Comparison of ENCODE assay signal across 12 cellular contexts in the genomic region with DNA sequence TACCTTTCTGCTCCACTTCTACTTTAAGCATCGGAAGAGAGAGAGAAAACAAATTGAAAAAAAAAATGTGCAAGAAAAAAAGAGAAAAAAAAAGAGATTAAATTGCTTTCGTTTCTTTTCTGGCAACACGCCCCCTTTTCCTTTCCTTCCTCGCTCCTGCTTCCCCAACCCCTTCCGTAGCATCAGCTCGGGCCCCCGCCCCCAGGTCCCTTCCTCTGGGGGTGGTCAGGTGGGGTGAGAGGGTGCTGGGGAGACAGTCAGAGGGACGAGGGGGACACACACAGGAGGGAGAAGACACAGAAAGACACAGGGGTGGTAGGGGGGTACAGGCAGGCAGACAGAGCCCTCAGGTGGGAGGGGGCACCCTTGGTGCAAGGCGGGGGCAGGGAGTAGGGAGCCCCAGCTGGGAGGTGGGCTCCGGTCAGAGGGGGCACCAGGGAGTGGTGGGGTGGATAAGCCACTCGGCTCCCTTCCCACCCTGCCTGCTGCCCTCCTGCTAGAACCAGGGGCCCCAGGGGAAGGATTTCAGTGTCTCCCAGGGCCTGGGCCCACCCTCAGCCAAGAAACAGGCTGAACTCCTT. TPM values are rescaled to one million over a fixed set of nuclear protein-coding genes. Genes with fewer than 3 reads are reported as not detected.
DNase-seq lines count a peak whose midpoint lies in the region; ATAC-seq and TF ChIP-seq lines count a peak whose summit lies in the region.
"Had no signal": no experiment of that assay in that cellular context is flagged by ENCODE, and none has a peak within 500 bp of the region (broad histone marks: within the 10 kb centered on the region; RNA-seq: fewer than 3 reads in every experiment).

No MANE protein-coding gene starts in this region.

- in situ Hi-C loops in transverse colon (cut with MboI; ENCODE audit: low pct_ligation_motif_present in 1 of 4, low pct_unique_long_range_greater_than_20kb in 1 of 4, low sequenced_read_pairs in 3 of 4), result no loop called here

- TF ChIP-seq POLR2A in vagina (IDR thresholded peaks at IDR 0.05) (no peak), thyroid gland (IDR thresholded peaks at IDR 0.05) (no peak), transverse colon (IDR thresholded peaks at IDR 0.05) (no peak), ovary (IDR thresholded peaks at IDR 0.05) (no peak)

- H3K36me3 Mint-ChIP-seq in activated naive CD8-positive, alpha-beta T cell treated with anti-CD3 and anti-CD28 coated beads for 36 hours, result peaks cover 11% of the 10 kb centered on the region

- 63 to 72% methylated on average over 10 to 11 of the region's 11 CpGs for WGBS in thyroid gland, 2 donors
- 20 to 54% methylated on average over 1 to 11 of the region's 11 CpGs for WGBS in transverse colon (ENCODE audit: low coverage in 1 of 2), 2 donors
- 27 to 33% (median 30%) methylated on average over 11 of the region's 11 CpGs for WGBS in ovary, 3 donors

- H3K4me3 ChIP-seq in mucosa of descending colon (no peak overlapping the region), vagina (no peak overlapping the region), thyroid gland (replicated peaks in 1 of 3) (no peak overlapping the region), transverse colon (no peak overlapping the region), ovary (no peak overlapping the region)
- H3K4me3 ChIP-seq: GM23248, PC-9 had no signal

- peaks cover 13% of the 10 kb centered on the region for H3K4me1 Mint-ChIP-seq in activated naive CD8-positive, alpha-beta T cell treated with anti-CD3 and anti-CD28 coated beads for 36 hours

- H3K27ac ChIP-seq in vagina (peak overlapping the region; percentile 33), thyroid gland (no peak overlapping the region), transverse colon (no peak overlapping the region), ovary (no peak overlapping the region)
- H3K27ac ChIP-seq: GM23248, HL-60, PC-9 had no signal

- TF ChIP-seq CTCF in mucosa of descending colon (IDR thresholded peaks at IDR 0.05), result no peak
- no peak for TF ChIP-seq CTCF in vagina (IDR thresholded peaks at IDR 0.05)
- no peak for TF ChIP-seq CTCF in thyroid gland (IDR thresholded peaks at IDR 0.05)
- TF ChIP-seq CTCF in transverse colon (IDR thresholded peaks at IDR 0.05), result no peak
- no peak for TF ChIP-seq CTCF in ovary (IDR thresholded peaks at IDR 0.05)

- intact Hi-C loops in Right ventricle myocardium inferior (cut with DNase I) (no loop called here), Right ventricle myocardium superior (cut with DNase I) (no loop called here), mucosa of descending colon (cut with DNase I, micrococcal nuclease) (no loop called here), vagina (cut with DNase I) (no loop called here), thyroid gland (cut with DNase I) (no loop called here), transverse colon (cut with DNase I; ENCODE audit: low total_unique reads) (no loop called here), ovary (cut with DNase I) (no loop called here)

- no peaks in the 10 kb centered on the region for H3K36me3 ChIP-seq in mucosa of descending colon (ENCODE audit: low read depth)
- peaks cover 0 to 14% of the 10 kb centered on the region in 2 donors for H3K36me3 ChIP-seq in vagina
- H3K36me3 ChIP-seq in thyroid gland, result peaks cover 21 to 33% of the 10 kb centered on the region in 2 donors
- H3K36me3 ChIP-seq in transverse colon, result peaks cover 0 to 6% (median 0%) of the 10 kb centered on the region in 4 donors
- H3K36me3 ChIP-seq in ovary, result no peaks in the 10 kb centered on the region

- ATAC-seq in Right ventricle myocardium inferior, result peak; percentile 29
- ATAC-seq in Right ventricle myocardium superior (ENCODE audit: poor library complexity), result no peak
- ATAC-seq in mucosa of descending colon, result peak; percentile 10

- H3K27me3 ChIP-seq in vagina (no peaks in the 10 kb centered on the region), thyroid gland (no peaks in the 10 kb centered on the region), transverse colon (no peaks in the 10 kb centered on the region), ovary (no peaks in the 10 kb centered on the region)

- no peaks in the 10 kb centered on the region for H3K9me3 ChIP-seq in mucosa of descending colon
- no peaks in the 10 kb centered on the region for H3K9me3 ChIP-seq in vagina
- no peaks in the 10 kb centered on the region for H3K9me3 ChIP-seq in thyroid gland
- H3K9me3 ChIP-seq in transverse colon, result no peaks in the 10 kb centered on the region
- H3K9me3 ChIP-seq in ovary, result no peaks in the 10 kb centered on the region

- peak overlapping the region; percentile 75 for H3K4me3 Mint-ChIP-seq in activated naive CD8-positive, alpha-beta T cell treated with anti-CD3 and anti-CD28 coated beads for 36 hours

- no peaks in the 10 kb centered on the region for H3K9me3 Mint-ChIP-seq in activated naive CD8-positive, alpha-beta T cell treated with anti-CD3 and anti-CD28 coated beads for 36 hours

- no peak for TF ChIP-seq EP300 in transverse colon (IDR thresholded peaks at IDR 0.05; ENCODE audit: low read depth)
- TF ChIP-seq EP300 in ovary (IDR thresholded peaks at IDR 0.05), result no peak

- H3K27ac Mint-ChIP-seq in activated naive CD8-positive, alpha-beta T cell treated with anti-CD3 and anti-CD28 coated beads for 36 hours, result peak overlapping the region; percentile 79

- no peak for DNase-seq in Right ventricle myocardium inferior (ENCODE audit: missing footprints)
- DNase-seq in Right ventricle myocardium superior, result no peak
- DNase-seq in activated naive CD8-positive, alpha-beta T cell treated with anti-CD3 and anti-CD28 coated beads for 36 hours, result no peak
- DNase-seq in mucosa of descending colon, result no peak
- DNase-seq in vagina (ENCODE audit: extremely low spot score in 2 of 2), result no peak
- no peak for DNase-seq in thyroid gland
- no peak for DNase-seq in transverse colon
- DNase-seq in ovary, result no peak
- DNase-seq: GM23248, occipital lobe, PC-9 had no signal

- H3K27me3 Mint-ChIP-seq in activated naive CD8-positive, alpha-beta T cell treated with anti-CD3 and anti-CD28 coated beads for 36 hours, result no peaks in the 10 kb centered on the region

- H3K4me1 ChIP-seq in mucosa of descending colon (ENCODE audit: low read depth) (no peaks in the 10 kb centered on the region), vagina (peaks cover 19% of the 10 kb centered on the region), thyroid gland (no peaks in the 10 kb centered on the region), transverse colon (peaks cover 0 to 20% (median 0%) of the 10 kb centered on the region in 4 donors), ovary (ENCODE audit: insufficient read depth) (peaks cover 3% of the 10 kb centered on the region)

RNA-seq across cellular contexts. Expression of a gene that starts 30.7 kb away (rescaled TPM):
- total RNA-seq in Right ventricle myocardium inferior, result 2.0 TPM
- 1.00 TPM for total RNA-seq in Right ventricle myocardium superior
- 10 to 100 TPM; 77.5 to 78.5 TPM for total RNA-seq in activated naive CD8-positive, alpha-beta T cell treated with anti-CD3 and anti-CD28 coated beads for 36 hours
- total RNA-seq in mucosa of descending colon, result 10 to 100 TPM in 1 of 3 donors, 1 to 10 TPM in 2; 2.4 to 21.7 (median 5.5) TPM
- total RNA-seq in vagina, result 1.7 TPM
- total RNA-seq in thyroid gland, result 1 to 10 TPM in 2 of 4 donors, under 1 TPM in 2; 0.54 to 2.6 (median 0.95) TPM
- total RNA-seq in transverse colon, result 1 to 10 TPM in 3 of 4 donors, not detected in 1; 1.9 to 4.5 (median 4.4) TPM
- 1 to 10 TPM in 4 of 7 donors, under 1 TPM in 3; 0.12 to 4.9 (median 1.0) TPM for total RNA-seq in ovary
- 1 to 10 TPM in 1 of 2 donors, under 1 TPM in 1; 0.99 to 1.6 TPM for polyA plus RNA-seq in ovary

RNA-seq across cellular contexts. Expression of a gene that starts 38.9 kb away (rescaled TPM):
- total RNA-seq in Right ventricle myocardium inferior (27.0 TPM), Right ventricle myocardium superior (20.0 TPM), mucosa of descending colon (10 to 100 TPM; 29.2 to 54.6 (median 35.8) TPM), vagina (23.3 TPM), thyroid gland (10 to 100 TPM; 18.5 to 56.3 (median 46.2) TPM), transverse colon (10 to 100 TPM; 45.9 to 55.4 (median 48.7) TPM), ovary (10 to 100 TPM in 5 of 7 donors, 1 to 10 TPM in 2; 4.1 to 36.8 (median 22.5) TPM)
- total RNA-seq in activated naive CD8-positive, alpha-beta T cell treated with anti-CD3 and anti-CD28 coated beads for 36 hours, result 1 to 10 TPM; 8.5 to 9.5 TPM
- 1 to 10 TPM; 2.1 to 6.7 TPM for polyA plus RNA-seq in ovary

RNA-seq across cellular contexts. Expression of a gene that starts 49.5 kb away (rescaled TPM):
- total RNA-seq in Right ventricle myocardium inferior (494 TPM), Right ventricle myocardium superior (460 TPM), mucosa of descending colon (100 to 1,000 TPM in 1 of 3 donors, 10 to 100 TPM in 2; 75.4 to 100 (median 89.1) TPM), vagina (28.0 TPM), thyroid gland (10 to 100 TPM; 33.2 to 69.4 (median 55.5) TPM), transverse colon (10 to 100 TPM; 16.7 to 74.8 (median 39.5) TPM), ovary (100 to 1,000 TPM in 5 of 7 donors, 10 to 100 TPM in 2; 33.3 to 280 (median 201) TPM)
- 10 to 100 TPM; 54.3 to 56.0 TPM for total RNA-seq in activated naive CD8-positive, alpha-beta T cell treated with anti-CD3 and anti-CD28 coated beads for 36 hours
- polyA plus RNA-seq in ovary, result 100 to 1,000 TPM; 104 to 207 TPM
